In the genomic region with DNA sequence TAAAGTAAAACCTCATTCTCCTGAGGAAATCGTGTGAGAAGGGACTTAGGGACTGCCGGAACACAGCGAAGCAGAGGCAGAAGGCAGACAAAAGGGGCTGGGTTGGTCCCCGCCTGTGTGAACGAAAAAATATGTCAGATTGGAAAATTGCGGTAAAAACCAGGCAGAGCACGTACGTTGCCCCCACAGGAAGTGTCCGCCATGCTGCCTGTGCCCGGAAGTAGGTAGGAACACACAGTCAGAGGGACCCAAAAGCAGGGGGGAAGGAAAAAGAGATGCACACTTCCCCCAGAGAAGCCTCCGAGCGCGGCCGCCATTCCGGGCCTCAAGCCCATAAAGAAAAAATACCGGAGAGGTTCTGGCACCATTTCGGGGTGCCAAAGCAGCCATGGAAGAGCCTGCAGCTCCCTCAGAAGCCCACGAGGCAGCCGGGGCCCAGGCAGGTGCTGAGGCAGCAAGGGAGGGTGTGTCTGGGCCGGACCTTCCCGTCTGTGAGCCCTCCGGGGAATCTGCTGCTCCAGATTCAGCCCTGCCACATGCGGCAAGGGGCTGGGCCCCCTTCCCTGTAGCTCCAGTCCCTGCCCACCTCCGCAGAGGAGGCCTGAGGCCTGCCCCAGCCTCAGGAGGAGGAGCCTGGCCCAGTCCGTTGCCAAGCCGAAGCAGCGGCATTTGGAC, we compare ENCODE assay signal across 8 cellular contexts. TPM values are rescaled to one million over a fixed set of nuclear protein-coding genes. Genes with fewer than 3 reads are reported as not detected.
DNase-seq lines count a peak whose midpoint lies in the region; ATAC-seq and TF ChIP-seq lines count a peak whose summit lies in the region.

A gene (plus strand): TSS at position 280 of the 675 bp plus-strand sequence. CDS start 109 bp downstream, at position 389.

- H3K27me3 ChIP-seq in ascending aorta = no peaks in the 10 kb centered on the region
- peaks cover 5% of the 10 kb centered on the region for H3K27me3 ChIP-seq in lower lobe of right lung (ENCODE audit: low read depth)
- peaks cover 0 to 20% (median 0%) of the 10 kb centered on the region in 3 donors for H3K27me3 ChIP-seq in stomach

- no peaks in the 10 kb centered on the region for H3K36me3 ChIP-seq in ascending aorta
- H3K36me3 ChIP-seq in lower lobe of right lung = no peaks in the 10 kb centered on the region
- no peaks in the 10 kb centered on the region for H3K36me3 ChIP-seq in stomach

- POLR2A ChIA-PET in RWPE1 (lab: Yijun Ruan, JAX; ENCODE audit: low non-redundant PET) = no interaction called here

- H3K27ac ChIP-seq in ascending aorta (peak within 1 kb of the TSS; percentile 56 to 62), lower lobe of right lung (peak within 1 kb of the TSS; percentile 37), stomach (peak within 1 kb of the TSS in 2 of 5 donors; percentile 13 to 61), RWPE1 (no peak within 1 kb of the TSS)

- WGBS in stomach, 5 donors = 76 to 83% (median 81%) methylated on average over 24 to 27 of the region's 27 CpGs

- intact Hi-C loops in ascending aorta (cut with DNase I) (no loop called here), lower lobe of right lung (cut with DNase I) (no loop called here), stomach (cut with DNase I; ENCODE audit: low total_unique reads) (no loop called here)

- H3K9me3 ChIP-seq in ascending aorta = no peaks in the 10 kb centered on the region
- H3K9me3 ChIP-seq in lower lobe of right lung = no peaks in the 10 kb centered on the region
- peaks cover 0 to 20% (median 13%) of the 10 kb centered on the region in 4 donors for H3K9me3 ChIP-seq in stomach

- H3K4me1 ChIP-seq in ascending aorta (no peaks in the 10 kb centered on the region), lower lobe of right lung (no peaks in the 10 kb centered on the region), stomach (no peaks in the 10 kb centered on the region)

- no peak for TF ChIP-seq POLR2A in stomach (IDR thresholded peaks at IDR 0.05)

- CTCF ChIA-PET in RWPE1 (lab: Yijun Ruan, JAX) = no interaction called here

- TF ChIP-seq CTCF in ascending aorta (IDR thresholded peaks at IDR 0.05) (no peak), lower lobe of right lung (IDR thresholded peaks at IDR 0.05) (no peak), stomach (IDR thresholded peaks at IDR 0.05) (no peak), RWPE1 (conservative IDR thresholded peaks at IDR 0.05; ENCODE audit: low read depth) (no peak)

- ATAC-seq in lower lobe of right lung = peak in 1 of 2 donors; percentile 61

- H3K4me3 ChIP-seq in ascending aorta (peak within 1 kb of the TSS in 1 of 2 donors; percentile 63), lower lobe of right lung (peak within 1 kb of the TSS; percentile 40), stomach (peak within 1 kb of the TSS; percentile 17 to 37 (median 25))

- DNase-seq in stimulated activated CD4-positive, alpha-beta T cell treated with anti-CD3 and anti-CD28 coated beads, Interleukin-12 subunit alpha, Interleukin-12 subunit beta, amount 100 ng/mL, for 24 hours (ENCODE audit: low read depth in 2 of 2) = peak; percentile 4 to 11
- DNase-seq in stimulated activated CD4-positive, alpha-beta T cell treated with anti-CD3 and anti-CD28 coated beads, Interleukin-2, amount 100 ng/mL, for 48 hours = no peak
- DNase-seq in RPMI7951 (ENCODE audit: low read depth) (peak; percentile 82), ascending aorta (ENCODE audit: low spot score in 2 of 2) (no peak), lower lobe of right lung (no peak), stomach (no peak), NCI-H226 (no peak), RWPE1 (ENCODE audit: low spot score) (no peak)

- no peak for TF ChIP-seq EP300 in stomach (IDR thresholded peaks at IDR 0.05)

RNA-seq across cellular contexts. Expression of the gene that starts here (rescaled TPM):
- total RNA-seq in RPMI7951 (2014; rRNA removed; shearing (Covaris generic)) = 3.5 and 3.6 TPM in 2 replicates
- 3.4 TPM for total RNA-seq in ascending aorta
- total RNA-seq in lower lobe of right lung = 0.41 TPM
- 10 to 100 TPM in 1 of 5 donors, 1 to 10 TPM in 1, not detected in 3; 3.3 to 14.2 TPM for total RNA-seq in stomach
- polyA plus RNA-seq in stomach = under 1 TPM in 1 of 3 donors, not detected in 2; 0.40 TPM

Comparison
In these comparisons a context has a peak if more than half of its experiments do, and no peak if none do; other contexts are left out.
1. DNase-seq: peak in stimulated activated CD4-positive, alpha-beta T cell treated with anti-CD3 and anti-CD28 coated beads, Interleukin-12 subunit alpha, Interleukin-12 subunit beta, amount 100 ng/mL, for 24 hours (2 of 2) and RPMI7951 (single experiment); none in stimulated activated CD4-positive, alpha-beta T cell treated with anti-CD3 and anti-CD28 coated beads, Interleukin-2, amount 100 ng/mL, for 48 hours (0 of 2), ascending aorta (0 of 2), lower lobe of right lung (single experiment), stomach (single experiment), NCI-H226 (single experiment) and RWPE1 (single experiment).